ENCODE assay signal across 2 cellular contexts in the genomic region with DNA sequence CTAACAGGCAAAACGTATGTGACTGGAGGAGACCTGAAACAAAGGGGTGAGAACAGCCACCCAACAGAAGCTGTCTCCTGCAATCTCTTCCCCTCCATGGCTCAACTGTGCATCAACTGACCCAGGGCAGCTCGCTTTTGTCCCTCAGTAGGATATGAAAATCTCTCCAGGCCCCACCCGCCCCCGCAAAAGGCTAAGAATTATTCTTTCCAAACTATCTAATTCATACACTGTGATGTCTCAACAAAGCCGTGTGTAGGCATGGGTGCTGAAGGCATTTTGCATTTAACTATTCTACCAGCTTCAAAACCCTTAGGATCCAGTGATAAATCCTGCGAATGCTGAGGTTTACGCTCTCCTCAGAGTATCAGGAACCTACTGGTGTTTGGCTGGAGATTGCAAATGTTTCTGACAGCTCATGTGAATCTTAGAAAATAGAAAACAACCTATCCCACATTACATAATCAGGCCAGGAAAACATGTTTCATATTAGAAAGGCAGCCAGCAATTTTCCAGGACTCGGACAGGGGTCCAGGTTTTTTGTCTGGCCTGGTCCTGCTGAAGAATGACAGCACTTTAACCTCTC.
TF ChIP-seq lines count a peak whose summit lies in the region.

No MANE protein-coding gene starts in this region.

TF ChIP-seq in HEK293, 187 proteins besides CTCF, POLR2A, EP300 and RAD21 (continues in another document):
- TF ChIP-seq ZNF501 (tag by site-specific recombination; IDR thresholded peaks at IDR 0.05) (no peak), ZNF513 (tag by site-specific recombination; IDR thresholded peaks at IDR 0.05) (no peak), ZNF518A (tag by site-specific recombination; conservative IDR thresholded peaks at IDR 0.05; ENCODE audit: low read depth) (no peak), ZEB2 (tag by site-specific recombination; IDR thresholded peaks at IDR 0.05) (no peak), ZNF658 (tag by site-specific recombination; IDR thresholded peaks at IDR 0.05) (no peak), ZNF629 (tag by site-specific recombination; IDR thresholded peaks at IDR 0.05) (no peak; the same call in 1 of the 2 replicates), YY2 (tag by site-specific recombination; IDR thresholded peaks at IDR 0.05) (no peak), ZNF335 (tag by site-specific recombination; conservative IDR thresholded peaks at IDR 0.05) (0 out of 2 replicates have a peak, but pooled peaks have one; percentile 4), ZFHX2 (tag by site-specific recombination; conservative IDR thresholded peaks at IDR 0.05) (0 out of 2 replicates have a peak, but pooled peaks have one; percentile 30)
- TF ChIP-seq, protein P1, sequence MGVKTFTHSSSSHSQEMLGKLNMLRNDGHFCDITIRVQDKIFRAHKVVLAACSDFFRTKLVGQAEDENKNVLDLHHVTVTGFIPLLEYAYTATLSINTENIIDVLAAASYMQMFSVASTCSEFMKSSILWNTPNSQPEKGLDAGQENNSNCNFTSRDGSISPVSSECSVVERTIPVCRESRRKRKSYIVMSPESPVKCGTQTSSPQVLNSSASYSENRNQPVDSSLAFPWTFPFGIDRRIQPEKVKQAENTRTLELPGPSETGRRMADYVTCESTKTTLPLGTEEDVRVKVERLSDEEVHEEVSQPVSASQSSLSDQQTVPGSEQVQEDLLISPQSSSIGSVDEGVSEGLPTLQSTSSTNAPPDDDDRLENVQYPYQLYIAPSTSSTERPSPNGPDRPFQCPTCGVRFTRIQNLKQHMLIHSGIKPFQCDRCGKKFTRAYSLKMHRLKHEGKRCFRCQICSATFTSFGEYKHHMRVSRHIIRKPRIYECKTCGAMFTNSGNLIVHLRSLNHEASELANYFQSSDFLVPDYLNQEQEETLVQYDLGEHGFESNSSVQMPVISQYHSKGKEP (tag by site-specific recombination; IDR thresholded peaks at IDR 0.05) = no peak
- TF ChIP-seq, protein P2, sequence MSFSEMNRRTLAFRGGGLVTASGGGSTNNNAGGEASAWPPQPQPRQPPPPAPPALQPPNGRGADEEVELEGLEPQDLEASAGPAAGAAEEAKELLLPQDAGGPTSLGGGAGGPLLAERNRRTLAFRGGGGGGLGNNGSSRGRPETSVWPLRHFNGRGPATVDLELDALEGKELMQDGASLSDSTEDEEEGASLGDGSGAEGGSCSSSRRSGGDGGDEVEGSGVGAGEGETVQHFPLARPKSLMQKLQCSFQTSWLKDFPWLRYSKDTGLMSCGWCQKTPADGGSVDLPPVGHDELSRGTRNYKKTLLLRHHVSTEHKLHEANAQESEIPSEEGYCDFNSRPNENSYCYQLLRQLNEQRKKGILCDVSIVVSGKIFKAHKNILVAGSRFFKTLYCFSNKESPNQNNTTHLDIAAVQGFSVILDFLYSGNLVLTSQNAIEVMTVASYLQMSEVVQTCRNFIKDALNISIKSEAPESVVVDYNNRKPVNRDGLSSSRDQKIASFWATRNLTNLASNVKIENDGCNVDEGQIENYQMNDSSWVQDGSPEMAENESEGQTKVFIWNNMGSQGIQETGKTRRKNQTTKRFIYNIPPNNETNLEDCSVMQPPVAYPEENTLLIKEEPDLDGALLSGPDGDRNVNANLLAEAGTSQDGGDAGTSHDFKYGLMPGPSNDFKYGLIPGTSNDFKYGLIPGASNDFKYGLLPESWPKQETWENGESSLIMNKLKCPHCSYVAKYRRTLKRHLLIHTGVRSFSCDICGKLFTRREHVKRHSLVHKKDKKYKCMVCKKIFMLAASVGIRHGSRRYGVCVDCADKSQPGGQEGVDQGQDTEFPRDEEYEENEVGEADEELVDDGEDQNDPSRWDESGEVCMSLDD (tag by site-specific recombination; IDR thresholded peaks at IDR 0.05) = no peak

TF ChIP-seq in K562, 482 proteins besides CTCF, POLR2A, EP300 and RAD21 (continues in another document):
- no peak for TF ChIP-seq HMBOX1 (IDR thresholded peaks at IDR 0.05)
- TF ChIP-seq EGR1 (conservative IDR thresholded peaks at IDR 0.05) = peak; percentile 60
- TF ChIP-seq, protein P3, sequence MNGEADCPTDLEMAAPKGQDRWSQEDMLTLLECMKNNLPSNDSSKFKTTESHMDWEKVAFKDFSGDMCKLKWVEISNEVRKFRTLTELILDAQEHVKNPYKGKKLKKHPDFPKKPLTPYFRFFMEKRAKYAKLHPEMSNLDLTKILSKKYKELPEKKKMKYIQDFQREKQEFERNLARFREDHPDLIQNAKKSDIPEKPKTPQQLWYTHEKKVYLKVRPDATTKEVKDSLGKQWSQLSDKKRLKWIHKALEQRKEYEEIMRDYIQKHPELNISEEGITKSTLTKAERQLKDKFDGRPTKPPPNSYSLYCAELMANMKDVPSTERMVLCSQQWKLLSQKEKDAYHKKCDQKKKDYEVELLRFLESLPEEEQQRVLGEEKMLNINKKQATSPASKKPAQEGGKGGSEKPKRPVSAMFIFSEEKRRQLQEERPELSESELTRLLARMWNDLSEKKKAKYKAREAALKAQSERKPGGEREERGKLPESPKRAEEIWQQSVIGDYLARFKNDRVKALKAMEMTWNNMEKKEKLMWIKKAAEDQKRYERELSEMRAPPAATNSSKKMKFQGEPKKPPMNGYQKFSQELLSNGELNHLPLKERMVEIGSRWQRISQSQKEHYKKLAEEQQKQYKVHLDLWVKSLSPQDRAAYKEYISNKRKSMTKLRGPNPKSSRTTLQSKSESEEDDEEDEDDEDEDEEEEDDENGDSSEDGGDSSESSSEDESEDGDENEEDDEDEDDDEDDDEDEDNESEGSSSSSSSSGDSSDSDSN (IDR thresholded peaks at IDR 0.05; ENCODE audit: borderline replicate concordance in 1 of 2, low read depth in 2 of 2, low read length in 2 of 2) = 0 out of 4 replicates have a peak, but pooled peaks of 1 of the 2 experiments have one; percentile 0
- TF ChIP-seq KDM1A (IDR thresholded peaks at IDR 0.05) = no peak
- TF ChIP-seq CBX5 (IDR thresholded peaks at IDR 0.05; ENCODE audit: borderline replicate concordance, low read depth) = no peak
- 0 out of 2 replicates have a peak, but pooled peaks have one; percentile 3 for TF ChIP-seq ZNF395 (CRISPR knock-in tag; IDR thresholded peaks at IDR 0.05)
- TF ChIP-seq CEBPZ (IDR thresholded peaks at IDR 0.05; ENCODE audit: borderline replicate concordance, low read depth, low read length) = no peak
- no peak for TF ChIP-seq STAT5A (IDR thresholded peaks at IDR 0.05; ENCODE audit: borderline replicate concordance, low read length)
- TF ChIP-seq HNRNPUL1 (IDR thresholded peaks at IDR 0.05; ENCODE audit: low read length) = no peak
- no peak for TF ChIP-seq RBM25 (IDR thresholded peaks at IDR 0.05; ENCODE audit: low read depth, low read length, severe bottlenecking)
- no peak for TF ChIP-seq ZNF133 (CRISPR knock-in tag; IDR thresholded peaks at IDR 0.05)
- no peak for TF ChIP-seq MCM5 (IDR thresholded peaks at IDR 0.05; ENCODE audit: low read depth)
- TF ChIP-seq ZNF76 (CRISPR knock-in tag; IDR thresholded peaks at IDR 0.05; ENCODE audit: borderline replicate concordance) = no peak
- no peak for TF ChIP-seq SRSF1 (IDR thresholded peaks at IDR 0.05; ENCODE audit: low read depth, low read length)
- TF ChIP-seq MGA (IDR thresholded peaks at IDR 0.05) = no peak
- no peak for TF ChIP-seq FOXJ2 (tag; IDR thresholded peaks at IDR 0.05)
- TF ChIP-seq HDAC2 (IDR thresholded peaks at IDR 0.05) = 0 out of 2 replicates have a peak, but pooled peaks have one; percentile 1
